9 cellular contexts compared by ENCODE assay signal in genomic region chr13:40668335-40668734, GRCh38. TPM values are rescaled to one million over a fixed set of nuclear protein-coding genes. Genes with fewer than 3 reads are reported as not detected.
DNase-seq lines count a peak whose midpoint lies in the region; ATAC-seq, FAIRE-seq and TF ChIP-seq lines count a peak whose summit lies in the region.
"Had no signal": no experiment of that assay in that cellular context is flagged by ENCODE, and none has a peak within 500 bp of the region (broad histone marks: within the 10 kb centered on the region; RNA-seq: fewer than 3 reads in every experiment).

No MANE protein-coding gene starts in this region.

- H3K27ac ChIP-seq in GM23248 = no peak overlapping the region
- no peak overlapping the region for H3K27ac ChIP-seq in H1 (ENCODE audit: low read depth, low read length)

- H2BK5ac ChIP-seq in H1 (ENCODE audit: low read depth, low read length) = no peak overlapping the region

- DNase-seq in GM23248 = peak; percentile 57
- peak in 29 of 34 experiments; percentile 13 to 56 (median 36) for DNase-seq in T-cell
- no peak for DNase-seq in H1 (ENCODE audit: low read depth in 1 of 2, low spot score in 2 of 2)
- no peak for DNase-seq in SKM-1 treated with dmso at 0.1 percent for 144 hours (lab: John Stamatoyannopoulos, UW; ENCODE audit: unreplicated experiment)
- DNase-seq in kidney glomerular epithelial cell (lab: John Stamatoyannopoulos, UW) = no peak
- DNase-seq in stimulated activated CD4-positive, alpha-beta T cell treated with anti-CD3 and anti-CD28 coated beads, Interleukin-4, amount 100 ng/mL, for 1 hour = no peak
- no peak for DNase-seq in DMS114 treated with DMSO at 0.1 percent for 48 hours (lab: John Stamatoyannopoulos, UW; ENCODE audit: unreplicated experiment)

- H3K18ac ChIP-seq in H1 (ENCODE audit: extremely low read depth, low read length) = no peak overlapping the region; the same call in 1 of the 2 replicates

- TF ChIP-seq POLR2A in H1 (IDR thresholded peaks at IDR 0.05; ENCODE audit: control extremely low read depth in 1 of 2, low read depth in 2 of 2, low read length in 2 of 2) = no peak

- no peaks in the 10 kb centered on the region for H3K36me3 ChIP-seq in GM23248 (ENCODE audit: low read depth)
- no peaks in the 10 kb centered on the region for H3K36me3 ChIP-seq in H1 (ENCODE audit: control insufficient read depth in 2 of 4, insufficient read depth in 4 of 4, low read length in 3 of 4)

- POLR2A ChIA-PET in T-cell (lab: Charles Lee) = interaction anchor here (0.5 to 1.2 kb wide), 4 partner anchors 16 to 1690 kb away, joined by 3 to 7 read pairs (median 4); no protein-coding TSS in a partner anchor
- POLR2A ChIA-PET in H1 (lab: Charles Lee; ENCODE audit: partially characterized antibody) = interaction anchor here (0.6 to 1.6 kb wide), 7 partner anchors 9 to 277 kb away, joined by 3 to 8 read pairs (median 4); no protein-coding TSS in a partner anchor

- TF ChIP-seq EP300 in H1 (IDR thresholded peaks at IDR 0.05; ENCODE audit: borderline replicate concordance in 1 of 2, low read depth in 2 of 2, low read length in 2 of 2) = no peak

- H3K36me3 Mint-ChIP-seq in T-cell (no peaks in the 10 kb centered on the region), nephron (ENCODE audit: low read depth) (no peaks in the 10 kb centered on the region)

- H3K4me3 ChIP-seq in GM23248 = no peak overlapping the region
- peak overlapping the region in 1 of 4 experiments; percentile 98; a peak in 2 of 8 replicates for H3K4me3 ChIP-seq in H1 (ENCODE audit: extremely low read depth in 1 of 4, insufficient read depth in 2 of 4, low read depth in 3 of 4, low read length in 4 of 4)

- H3K23me2 ChIP-seq in H1 (ENCODE audit: low read depth, low read length) = peaks cover 10% of the 10 kb centered on the region

- no peak overlapping the region for H2BK120ac ChIP-seq in H1 (replicated peaks; ENCODE audit: low read depth, low read length)

- no peak overlapping the region for H4K91ac ChIP-seq in H1 (replicated peaks; ENCODE audit: insufficient read length, low read length)

- H3K79me2 ChIP-seq in GM23248 (ENCODE audit: insufficient read depth) (no peaks in the 10 kb centered on the region), H1 (ENCODE audit: control insufficient read depth in 1 of 2, insufficient read depth in 2 of 2, low read length in 2 of 2) (peaks cover 12 to 36% of the 10 kb centered on the region in 2 experiments; a peak in 3 of 4 replicates)

- CTCF ChIA-PET in T-cell (lab: Charles Lee) (interaction anchor here (0.5 to 2.3 kb wide), 21 partner anchors 10 to 996 kb away, joined by 3 to 20 read pairs (median 4); no protein-coding TSS in a partner anchor), H1 (lab: Charles Lee; ENCODE audit: partially characterized antibody) (interaction anchor here (0.6 to 3.1 kb wide), 24 partner anchors 10 to 600 kb away, joined by 3 to 74 read pairs (median 4); no protein-coding TSS in a partner anchor)

- H2BK15ac ChIP-seq in H1 (ENCODE audit: low read length) = no peak overlapping the region

- no peak overlapping the region for H2BK20ac ChIP-seq in H1 (ENCODE audit: low read length)

- no peak overlapping the region for H3K4ac ChIP-seq in H1 (replicated peaks; ENCODE audit: insufficient read length, low read depth, low read length)

- H3K9me3 Mint-ChIP-seq in T-cell (no peaks in the 10 kb centered on the region), nephron (no peaks in the 10 kb centered on the region)

- H3K27me3 Mint-ChIP-seq in T-cell = no peaks in the 10 kb centered on the region
- H3K27me3 Mint-ChIP-seq in nephron (ENCODE audit: low read depth) = peaks cover 24% of the 10 kb centered on the region

- no peak overlapping the region for H4K8ac ChIP-seq in H1 (ENCODE audit: extremely low read depth, insufficient read depth, low read length)

- no peak overlapping the region for H2AK5ac ChIP-seq in H1 (ENCODE audit: low read depth, low read length)

- no peak for ATAC-seq in T-cell (replicated peaks in 1 of 4)

- no peaks in the 10 kb centered on the region for H3K9me3 ChIP-seq in GM23248 (ENCODE audit: low read depth)
- H3K9me3 ChIP-seq in H1 (ENCODE audit: insufficient read depth in 2 of 2, low read depth in 1 of 2, low read length in 1 of 2) = no peaks in the 10 kb centered on the region

- H3K4me1 ChIP-seq in GM23248 (ENCODE audit: insufficient read depth) (no peaks in the 10 kb centered on the region), H1 (replicated peaks in 1 of 4; ENCODE audit: control insufficient read depth in 3 of 4, insufficient read depth in 4 of 4, low read length in 3 of 4) (peaks cover 3 to 18% (median 10%) of the 10 kb centered on the region in 4 experiments; a peak in 6 of 7 replicates)

- peak; percentile 64 to 73 for TF ChIP-seq RAD21 in H1 (IDR thresholded peaks at IDR 0.05 in 1 of 2, conservative IDR thresholded peaks at IDR 0.05 in 1 of 2; ENCODE audit: low read depth in 2 of 2, low read length in 2 of 2)

- H3K14ac ChIP-seq in H1 (ENCODE audit: insufficient read length) = no peak overlapping the region

- H2BK12ac ChIP-seq in H1 (ENCODE audit: low read depth, low read length) = no peak overlapping the region

- no peaks in the 10 kb centered on the region for H3K9me2 ChIP-seq in GM23248 (ENCODE audit: insufficient read depth)

- no peak for FAIRE-seq in H1 (lab: Jason Lieb, UNC)
- FAIRE-seq: TTC549 had no signal

- no peaks in the 10 kb centered on the region; the same call in 1 of the 2 replicates for H3K79me1 ChIP-seq in H1 (ENCODE audit: low read depth, low read length)

- 0 out of 2 replicates have a peak overlapping the region, but pooled peaks have one; percentile 86 for H2AFZ ChIP-seq in GM23248
- H2AFZ ChIP-seq in H1 (ENCODE audit: low read length) = no peak overlapping the region

- no peak overlapping the region for H3K56ac ChIP-seq in H1 (replicated peaks; ENCODE audit: insufficient read length, low read depth, low read length)

- H3K4me1 Mint-ChIP-seq in T-cell (peaks cover 24 to 42% (median 32%) of the 10 kb centered on the region in 3 donors), nephron (peaks cover 40% of the 10 kb centered on the region)

- H3K27ac Mint-ChIP-seq in T-cell (peak overlapping the region; percentile 89 to 95), nephron (peak overlapping the region in 1 of 3 experiments; percentile 63)

- in situ Hi-C loops in GM23248 (cut with MboI) = no loop called here

- H3K4me2 ChIP-seq in GM23248 (ENCODE audit: unreplicated experiment) = no peak overlapping the region
- H3K4me2 ChIP-seq in H1 (ENCODE audit: insufficient read depth in 1 of 2, low read depth in 2 of 2, low read length in 2 of 2) = peak overlapping the region in 1 of 2 experiments; percentile 90; a peak in 2 of 4 replicates

- no peak overlapping the region for H3K23ac ChIP-seq in H1 (ENCODE audit: insufficient read length)

- H4K20me1 ChIP-seq in GM23248 (ENCODE audit: insufficient read depth) (no peaks in the 10 kb centered on the region), H1 (replicated peaks in 1 of 2; ENCODE audit: control insufficient read depth in 1 of 2, insufficient read depth in 2 of 2, low read length in 2 of 2) (peaks cover 2 to 10% of the 10 kb centered on the region in 2 experiments)

- H3K9ac ChIP-seq in GM23248 = no peak overlapping the region
- H3K9ac ChIP-seq in H1 (replicated peaks in 1 of 4; ENCODE audit: extremely low read depth in 1 of 4, low read depth in 3 of 4, low read length in 3 of 4) = no peak overlapping the region

- peak; percentile 59 to 67 (median 59) for TF ChIP-seq CTCF in H1 (IDR thresholded peaks at IDR 0.05; ENCODE audit: control extremely low read depth in 1 of 3, insufficient read depth in 1 of 3, low read depth in 1 of 3, low read length in 3 of 3)
- peak in 2 of 3 experiments; percentile 33 to 34 for TF ChIP-seq CTCF in nephron (IDR thresholded peaks at IDR 0.05; ENCODE audit: unreplicated experiment in 3 of 3)

- H3K27me3 ChIP-seq in GM23248 (replicated peaks; ENCODE audit: insufficient read depth) (no peaks in the 10 kb centered on the region), H1 (replicated peaks in 1 of 4; ENCODE audit: control insufficient read depth in 3 of 4, extremely low read depth in 1 of 4, insufficient read depth in 3 of 4, low read length in 3 of 4) (no peaks in the 10 kb centered on the region; a peak in 1 of 7 replicates)

- peaks cover 14% of the 10 kb centered on the region for H3F3A ChIP-seq in GM23248 (ENCODE audit: insufficient read depth)

- peak overlapping the region; percentile 89 to 96 (median 89) for H3K4me3 Mint-ChIP-seq in T-cell
- H3K4me3 Mint-ChIP-seq in nephron = peak overlapping the region; percentile 84 to 93 (median 90)

- 16 to 18% methylated on average over 11 of the region's 11 CpGs for WGBS in GM23248 (ENCODE audit: low coverage in 1 of 2, low lambda C conversion rate in 2 of 2, missing lambda C conversion rate in 2 of 2), 2 experiments
- WGBS in H1 (ENCODE audit: extremely low coverage in 1 of 2, insufficient coverage in 1 of 2, insufficient read length in 1 of 2, insufficient replicate concordance in 2 of 2, low coverage in 1 of 2, low lambda C conversion rate in 2 of 2, missing lambda C conversion rate in 1 of 2), 2 experiments = 39% methylated on average over 11 of the region's 11 CpGs; no CpG with 5 or more reads in 1 of the 2 experiments

- H4K5ac ChIP-seq in H1 (ENCODE audit: insufficient read length, low read depth, low read length) = no peak overlapping the region

TF ChIP-seq in H1, 55 proteins besides CTCF, POLR2A, EP300 and RAD21:
- TF ChIP-seq ZNF274 (IDR thresholded peaks at IDR 0.05; ENCODE audit: borderline replicate concordance, extremely low read depth, low read length) (no peak), TCF12 (IDR thresholded peaks at IDR 0.05; ENCODE audit: low read depth, low read length) (0 out of 2 replicates have a peak, but pooled peaks have one; percentile 47), SIN3A (conservative IDR thresholded peaks at IDR 0.05 in 1 of 2, IDR thresholded peaks at IDR 0.05 in 1 of 2; ENCODE audit: low read depth in 1 of 2, low read length in 2 of 2) (peak in 1 of 2 experiments; percentile 80; a peak in 2 of 4 replicates)

RNA-seq across cellular contexts. Expression of gene FOXO1, which starts 1.9 kb away (rescaled TPM):
- total RNA-seq in GM23248 (2014; rRNA removed; shearing (Covaris generic)) = 0.63 and 1.1 TPM in 2 replicates
- 0.46 and 0.59 TPM in 2 replicates for polyA plus RNA-seq in GM23248 (2016; fragmentation: Nextera tagmentation; extraction: Ambion mirVana)
- 10 to 100 TPM; 73.0 to 89.1 (median 84.5) TPM for total RNA-seq in T-cell
- total RNA-seq in H1 (2021; fragmentation: NEBNext Ultra II Directional; extraction: Animal tissue kit (Norgen Biotek cat#: 25700)) = 56.1 and 56.9 TPM in 2 replicates
- 35.3 and 36.5 TPM in 2 replicates for polyA plus RNA-seq in H1 (2011; rRNA removed)
- 19.0 TPM for polyA plus RNA-seq in H1 (2011; cell fraction: cytosol; rRNA removed)
- polyA plus RNA-seq in H1 (2011; cell fraction: nucleus; rRNA removed) = 33.2 TPM
- polyA plus RNA-seq in H1 (2012, experiment 1 of 2) = 27.6 to 34.4 TPM (median 33.7 TPM) in 4 replicates
- 5.8 TPM for polyA plus RNA-seq in H1 (2012, experiment 2 of 2)
- 19.9 TPM for polyA plus RNA-seq in H1 (2013, experiment 1 of 2)
- 18.7 TPM for polyA plus RNA-seq in H1 (2013, experiment 2 of 2)
- 112 and 122 TPM in 2 replicates for polyA minus RNA-seq in H1 (2011; rRNA and poly(A)+ RNA removed)
- 50.3 TPM for polyA minus RNA-seq in H1 (2011; cell fraction: cytosol; rRNA and poly(A)+ RNA removed)
- 66.2 TPM for polyA minus RNA-seq in H1 (2011; cell fraction: nucleus; rRNA and poly(A)+ RNA removed)

Comparison
In these comparisons a context has a peak if more than half of its experiments do, and no peak if none do; other contexts are left out.
1. DNase-seq: peak in GM23248 (single experiment) and T-cell (29 of 34); none in H1 (0 of 2), SKM-1 treated with dmso at 0.1 percent for 144 hours (single experiment), kidney glomerular epithelial cell (single experiment), stimulated activated CD4-positive, alpha-beta T cell treated with anti-CD3 and anti-CD28 coated beads, Interleukin-4, amount 100 ng/mL, for 1 hour (single experiment) and DMS114 treated with DMSO at 0.1 percent for 48 hours (single experiment).
2. RNA of gene FOXO1, which starts 1.9 kb away (total RNA-seq): 73.0 to 89.1 TPM in T-cell and 56.1 to 56.9 TPM in H1; 0.63 to 1.1 TPM in GM23248; every median in the first group is over 10 times any median in the second.